In the genomic region with DNA sequence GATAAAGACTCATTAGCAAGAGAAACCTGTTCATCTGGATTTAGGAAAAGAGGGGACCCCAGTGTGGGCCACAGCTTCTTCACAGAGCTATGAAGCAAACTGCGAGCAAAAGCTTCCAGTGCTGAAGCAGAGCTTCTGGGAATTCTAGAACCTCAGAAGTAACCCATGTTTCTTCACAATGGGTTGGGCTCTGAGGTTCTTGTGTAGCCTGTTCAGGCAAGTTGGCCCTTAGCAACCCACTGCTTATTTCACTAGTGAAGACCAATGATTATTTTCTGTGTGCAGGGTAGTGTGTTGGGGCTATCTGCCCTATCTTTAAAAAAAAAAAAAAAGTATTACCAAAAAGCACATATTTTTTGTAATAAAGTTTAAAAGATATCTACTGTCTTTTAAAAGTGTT, we compare ENCODE assay signal across 29 cellular contexts. TPM values are rescaled to one million over a fixed set of nuclear protein-coding genes. Genes with fewer than 3 reads are reported as not detected.
"Had no signal": no experiment of that assay in that cellular context is flagged by ENCODE, and none has a peak within 500 bp of the region (broad histone marks: within the 10 kb centered on the region; RNA-seq: fewer than 3 reads in every experiment).

A gene with protein sequence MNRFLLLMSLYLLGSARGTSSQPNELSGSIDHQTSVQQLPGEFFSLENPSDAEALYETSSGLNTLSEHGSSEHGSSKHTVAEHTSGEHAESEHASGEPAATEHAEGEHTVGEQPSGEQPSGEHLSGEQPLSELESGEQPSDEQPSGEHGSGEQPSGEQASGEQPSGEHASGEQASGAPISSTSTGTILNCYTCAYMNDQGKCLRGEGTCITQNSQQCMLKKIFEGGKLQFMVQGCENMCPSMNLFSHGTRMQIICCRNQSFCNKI (minus strand): TSS at position 101 of the 400 bp plus-strand sequence. CDS start 67 bp downstream, at position 34.

- H3K9me3 Mint-ChIP-seq: naive thymus-derived CD4-positive, alpha-beta T cell; nephron; stimulated activated effector memory CD8-positive, alpha-beta T cell treated with anti-CD3 and anti-CD28 coated beads, Interleukin-12 subunit alpha, Interleukin-12 subunit beta, amount 100 ng/mL, for 72 hours; type B pancreatic cell had no signal

- H3K27ac ChIP-seq: gastrocnemius medialis, neutrophil, psoas muscle, sigmoid colon, stomach, tibial artery had no signal

- DNase-seq: central memory CD4-positive, alpha-beta T cell; effector CD8-positive, alpha-beta T cell; foreskin fibroblast; gastrocnemius medialis; head of caudate nucleus; midbrain; naive thymus-derived CD4-positive, alpha-beta T cell; psoas muscle; right cardiac atrium; sigmoid colon; stimulated activated CD4-positive, alpha-beta T cell treated with anti-CD3 and anti-CD28 coated beads, Interleukin-2, amount 100 ng/mL, for 24 hours; stimulated activated CD4-positive, alpha-beta T cell treated with anti-CD3 and anti-CD28 coated beads, Interleukin-4, amount 100 ng/mL, for 24 hours; stimulated activated naive CD4-positive, alpha-beta T cell treated with Interleukin-2 at 50 U/mL for 16 hours; stomach; tibial artery had no signal

- H3K4me3 Mint-ChIP-seq: naive thymus-derived CD4-positive, alpha-beta T cell; nephron; stimulated activated effector memory CD8-positive, alpha-beta T cell treated with anti-CD3 and anti-CD28 coated beads, Interleukin-12 subunit alpha, Interleukin-12 subunit beta, amount 100 ng/mL, for 72 hours; type B pancreatic cell had no signal

- H3K27me3 ChIP-seq: gastrocnemius medialis, neutrophil, sigmoid colon, stomach, tibial artery had no signal

- H3K9me3 ChIP-seq: gastrocnemius medialis, neutrophil, psoas muscle, sigmoid colon, stomach, tibial artery had no signal

- ATAC-seq: gastrocnemius medialis; left lobe of liver; naive thymus-derived CD4-positive, alpha-beta T cell; psoas muscle; right cardiac atrium; stimulated activated effector memory CD8-positive, alpha-beta T cell treated with anti-CD3 and anti-CD28 coated beads, Interleukin-12 subunit alpha, Interleukin-12 subunit beta, amount 100 ng/mL, for 72 hours had no signal

- H3K27me3 Mint-ChIP-seq: naive thymus-derived CD4-positive, alpha-beta T cell; type B pancreatic cell had no signal

- H3K4me1 Mint-ChIP-seq: naive thymus-derived CD4-positive, alpha-beta T cell; nephron; stimulated activated effector memory CD8-positive, alpha-beta T cell treated with anti-CD3 and anti-CD28 coated beads, Interleukin-12 subunit alpha, Interleukin-12 subunit beta, amount 100 ng/mL, for 72 hours had no signal

- H3K27ac Mint-ChIP-seq: naive thymus-derived CD4-positive, alpha-beta T cell; nephron; stimulated activated effector memory CD8-positive, alpha-beta T cell treated with anti-CD3 and anti-CD28 coated beads, Interleukin-12 subunit alpha, Interleukin-12 subunit beta, amount 100 ng/mL, for 72 hours; type B pancreatic cell had no signal

- H3K4me1 ChIP-seq: gastrocnemius medialis, psoas muscle, sigmoid colon, stomach, tibial artery had no signal

- H3K4me3 ChIP-seq: gastrocnemius medialis, psoas muscle, sigmoid colon, stomach, tibial artery had no signal

- H3K36me3 ChIP-seq: gastrocnemius medialis had no signal

RNA-seq across cellular contexts. Expression of the gene that starts here (rescaled TPM):
- total RNA-seq: gastrocnemius medialis; glomerular endothelial cell; left lobe of liver; lower leg skin; mucosa of gallbladder; naive thymus-derived CD4-positive, alpha-beta T cell; omental fat pad; psoas muscle; renal cortical epithelial cell; right cardiac atrium; sigmoid colon; stomach; subcutaneous adipose tissue; urinary bladder had no signal
- polyA plus RNA-seq: esophagus; keratinocyte; naive thymus-derived CD4-positive, alpha-beta T cell; right cardiac atrium; sigmoid colon; stomach had no signal
